17 cellular contexts compared by ENCODE assay signal in the genomic region with DNA sequence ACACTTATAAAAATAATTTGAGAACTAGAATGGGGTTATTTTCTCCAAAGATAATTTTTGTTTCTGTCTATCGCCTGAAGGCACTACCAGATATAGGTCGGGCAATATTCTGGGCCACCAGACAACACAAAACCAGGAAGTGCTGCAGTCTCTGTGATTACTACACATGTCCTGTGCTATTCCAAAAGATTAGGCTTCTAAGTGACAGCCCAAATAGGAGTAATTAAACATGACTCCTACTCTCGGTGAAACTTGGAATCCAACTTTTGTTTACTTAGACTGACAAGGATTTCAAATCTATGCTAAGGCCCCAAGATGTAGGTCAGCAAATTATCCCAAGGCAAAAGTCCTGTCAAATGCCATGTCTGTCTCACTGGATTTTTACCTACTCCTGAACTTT.
DNase-seq lines count a peak whose midpoint lies in the region; ATAC-seq and TF ChIP-seq lines count a peak whose summit lies in the region.
"Had no signal": no experiment of that assay in that cellular context is flagged by ENCODE, and none has a peak within 500 bp of the region (broad histone marks: within the 10 kb centered on the region; RNA-seq: fewer than 3 reads in every experiment).

No MANE protein-coding gene starts in this region.

- no peaks in the 10 kb centered on the region for H3K9me3 ChIP-seq in SU-DHL-6 (ENCODE audit: insufficient read depth, low read length)
- H3K9me3 ChIP-seq: Peyer's patch had no signal

- no peak overlapping the region for H3K4me3 ChIP-seq in SU-DHL-6 (ENCODE audit: insufficient read depth, low read length, poor library complexity, severe bottlenecking)
- H3K4me3 ChIP-seq in mesendoderm (ENCODE audit: low read length), result no peak overlapping the region
- H3K4me3 ChIP-seq: Peyer's patch, SK-N-MC had no signal

- no peaks in the 10 kb centered on the region for H3F3A ChIP-seq in SU-DHL-6 (ENCODE audit: insufficient read depth)

- peak overlapping the region; percentile 99 for H2AFZ ChIP-seq in SU-DHL-6 (ENCODE audit: low read depth, low read length, severe bottlenecking)

- no peaks in the 10 kb centered on the region for H3K4me1 ChIP-seq in mesendoderm (ENCODE audit: control insufficient read depth, low read depth, low read length)
- H3K4me1 ChIP-seq: Peyer's patch had no signal

- no peaks in the 10 kb centered on the region for H3K9me3 Mint-ChIP-seq in endothelial cell (ENCODE audit: unreplicated experiment)

- H3K4ac ChIP-seq in mesendoderm (ENCODE audit: low read depth, low read length), result no peak overlapping the region

- peaks cover 7% of the 10 kb centered on the region for H3K4me1 Mint-ChIP-seq in endothelial cell (ENCODE audit: unreplicated experiment)

- no peak for ATAC-seq in HG03354 (IDR thresholded peaks at IDR 0.05; ENCODE audit: poor library complexity, severe bottlenecking, unreplicated experiment)

- H3K9me2 ChIP-seq in SU-DHL-6 (replicated peaks; ENCODE audit: insufficient read depth, low read length), result no peaks in the 10 kb centered on the region

- H3K79me1 ChIP-seq in mesendoderm (ENCODE audit: low read length), result no peaks in the 10 kb centered on the region

- WGBS in mesendoderm (ENCODE audit: extremely low coverage, insufficient coverage, low lambda C conversion rate), result no CpG with 5 or more reads among the region's 3 CpGs

- H2AK5ac ChIP-seq in mesendoderm (ENCODE audit: low read length), result no peak overlapping the region

- H3K23ac ChIP-seq in mesendoderm (ENCODE audit: low read length), result no peak overlapping the region

- no peaks in the 10 kb centered on the region for H3K27me3 Mint-ChIP-seq in endothelial cell (ENCODE audit: unreplicated experiment)

- no peak overlapping the region for H3K56ac ChIP-seq in mesendoderm (ENCODE audit: low read length)

- H3K4me2 ChIP-seq in SU-DHL-6 (ENCODE audit: low read depth, low read length, poor library complexity, severe bottlenecking), result no peak overlapping the region
- H3K4me2 ChIP-seq in mesendoderm (ENCODE audit: low read length), result no peak overlapping the region

- no peaks in the 10 kb centered on the region for H3K79me2 ChIP-seq in SU-DHL-6 (ENCODE audit: insufficient read depth, low read length)
- no peaks in the 10 kb centered on the region for H3K79me2 ChIP-seq in mesendoderm (ENCODE audit: control insufficient read depth, insufficient read depth, low read length)

- TF ChIP-seq CTCF in SU-DHL-6 (IDR thresholded peaks at IDR 0.05; ENCODE audit: insufficient read depth, low read length, poor library complexity, severe bottlenecking) (no peak), endothelial cell (IDR thresholded peaks at IDR 0.05; ENCODE audit: unreplicated experiment) (no peak)

- no peak overlapping the region for H2BK5ac ChIP-seq in mesendoderm (ENCODE audit: low read length)

- H2BK15ac ChIP-seq in mesendoderm (replicated peaks; ENCODE audit: low read depth), result no peak overlapping the region

- H3K27ac ChIP-seq in SU-DHL-6 (ENCODE audit: low read depth, low read length), result no peak overlapping the region
- H3K27ac ChIP-seq in mesendoderm (ENCODE audit: low read depth, low read length), result no peak overlapping the region
- H3K27ac ChIP-seq: C4-2B, Peyer's patch, SK-N-MC had no signal

- H3K27me3 ChIP-seq in SU-DHL-6 (ENCODE audit: low read length), result no peaks in the 10 kb centered on the region
- H3K27me3 ChIP-seq in mesendoderm (ENCODE audit: insufficient read depth, low read length, poor library complexity), result no peaks in the 10 kb centered on the region
- H3K27me3 ChIP-seq: Peyer's patch had no signal

- H3K18ac ChIP-seq in mesendoderm (ENCODE audit: low read length), result no peak overlapping the region

- H4K20me1 ChIP-seq in SU-DHL-6 (ENCODE audit: low read depth, low read length), result no peaks in the 10 kb centered on the region

- H4K5ac ChIP-seq in mesendoderm (ENCODE audit: low read length), result no peak overlapping the region

- H3K36me3 Mint-ChIP-seq in endothelial cell (ENCODE audit: low read depth, unreplicated experiment), result no peaks in the 10 kb centered on the region

- peak overlapping the region; percentile 73 for H3K27ac Mint-ChIP-seq in endothelial cell (ENCODE audit: unreplicated experiment)

- DNase-seq in endothelial cell (ENCODE audit: low spot score) (no peak), mesendoderm (no peak), islet precursor cell (no peak), NCI-H1105 treated with DMSO at 0.1 percent for 48 hours (lab: John Stamatoyannopoulos, UW) (no peak), NCI-H1105 (lab: John Stamatoyannopoulos, UW) (no peak)
- DNase-seq: ACHN, AML-193, DMS79 treated with DMSO at 0.1 percent for 48 hours, KG1, NCI-H1436 treated with DMSO at 0.1 percent for 48 hours, NCI-H2029, NCI-H526 treated with DMSO at 0.1 percent for 48 hours, Peyer's patch had no signal

- H3K36me3 ChIP-seq in SU-DHL-6 (ENCODE audit: low read length) (no peaks in the 10 kb centered on the region), mesendoderm (ENCODE audit: control insufficient read depth, insufficient read depth, low read length) (no peaks in the 10 kb centered on the region)
- H3K36me3 ChIP-seq: Peyer's patch had no signal

- H3K9ac ChIP-seq in SU-DHL-6 (ENCODE audit: low read length) (no peak overlapping the region), mesendoderm (ENCODE audit: low read length) (no peak overlapping the region)

- peak overlapping the region; percentile 45 for H2BK120ac ChIP-seq in mesendoderm (ENCODE audit: low read depth, low read length)

- H4K8ac ChIP-seq in mesendoderm (ENCODE audit: low read depth, low read length), result no peak overlapping the region

- no peak overlapping the region for H3K4me3 Mint-ChIP-seq in endothelial cell (ENCODE audit: unreplicated experiment)
